1 cellular context compared by ENCODE assay signal in genomic region chr2:189783927-189784867, GRCh38.
TF ChIP-seq lines count a peak whose summit lies in the region.

ORMDL1 (minus strand) TSS chr2:189784339; CDS start chr2:189782595, 1,744 bp downstream.
PMS1 (plus strand) TSS chr2:189784450; CDS start chr2:189791810, 7,360 bp downstream.

TF ChIP-seq in HepG2, 621 proteins besides CTCF, POLR2A, EP300 and RAD21 (continued from another document and continues in another):
- TF ChIP-seq GPBP1L1 (CRISPR knock-in tag; IDR thresholded peaks at IDR 0.05) (no peak), SPEN (CRISPR knock-in tag; IDR thresholded peaks at IDR 0.05; ENCODE audit: low read depth) (peak; percentile 95), TBP (CRISPR knock-in tag; IDR thresholded peaks at IDR 0.05) (0 out of 2 replicates have a peak, but pooled peaks have one; percentile 29), ZNF703 (CRISPR knock-in tag; IDR thresholded peaks at IDR 0.05; ENCODE audit: borderline replicate concordance) (peak; percentile 53; the same call in 1 of the 2 replicates), ZNF282 (IDR thresholded peaks at IDR 0.05; ENCODE audit: partially characterized antibody) (no peak), ZKSCAN8 (CRISPR knock-in tag; IDR thresholded peaks at IDR 0.05; ENCODE audit: borderline replicate concordance) (no peak), ZNF12 (CRISPR knock-in tag; IDR thresholded peaks at IDR 0.05) (0 out of 2 replicates have a peak, but pooled peaks have one; percentile 18), HNF4G (IDR thresholded peaks at IDR 0.05; ENCODE audit: borderline replicate concordance, low read depth, low read length) (no peak), HNF4G (CRISPR knock-in tag; IDR thresholded peaks at IDR 0.05; ENCODE audit: borderline replicate concordance, low read depth) (peak; percentile 85), CBX2 (IDR thresholded peaks at IDR 0.05; ENCODE audit: low read depth, low read length) (no peak), CBX2 (CRISPR knock-in tag; IDR thresholded peaks at IDR 0.05; ENCODE audit: low read depth) (no peak), ATF6 (CRISPR knock-in tag; conservative IDR thresholded peaks at IDR 0.05) (no peak), ISX (CRISPR knock-in tag; conservative IDR thresholded peaks at IDR 0.05) (peak; percentile 79; the same call in 1 of the 2 replicates), JDP2 (CRISPR knock-in tag; IDR thresholded peaks at IDR 0.05; ENCODE audit: borderline replicate concordance) (peak; percentile 62; the same call in 1 of the 2 replicates), DNMT3B (CRISPR knock-in tag; conservative IDR thresholded peaks at IDR 0.05) (peak; percentile 63; the same call in 1 of the 2 replicates), ZNF775 (CRISPR knock-in tag; IDR thresholded peaks at IDR 0.05; ENCODE audit: borderline replicate concordance) (0 out of 2 replicates have a peak, but pooled peaks have one; percentile 22), CERS6 (CRISPR knock-in tag; IDR thresholded peaks at IDR 0.05) (no peak), ADNP (CRISPR knock-in tag; IDR thresholded peaks at IDR 0.05) (no peak), MTA3 (CRISPR knock-in tag; IDR thresholded peaks at IDR 0.05) (no peak), CHD2 (IDR thresholded peaks at IDR 0.05; ENCODE audit: low read depth, low read length) (peak; percentile 56), ZHX2 (IDR thresholded peaks at IDR 0.05; ENCODE audit: low read depth) (peak; percentile 80), ZHX2 (CRISPR knock-in tag; IDR thresholded peaks at IDR 0.05; ENCODE audit: borderline replicate concordance) (no peak; the same call in 1 of the 2 replicates), ZNF772 (CRISPR knock-in tag; IDR thresholded peaks at IDR 0.05) (peak; percentile 99), HNRNPL (IDR thresholded peaks at IDR 0.05; ENCODE audit: low read depth, low read length) (peak; percentile 80; the same call in 1 of the 2 replicates), ZSCAN20 (CRISPR knock-in tag; IDR thresholded peaks at IDR 0.05; ENCODE audit: borderline replicate concordance) (peak; percentile 66; the same call in 1 of the 2 replicates), ZNF317 (CRISPR knock-in tag; IDR thresholded peaks at IDR 0.05) (peak; percentile 92), ZSCAN5A (CRISPR knock-in tag; IDR thresholded peaks at IDR 0.05; ENCODE audit: borderline replicate concordance) (peak; percentile 92), KMT2B (CRISPR knock-in tag; IDR thresholded peaks at IDR 0.05) (peak; percentile 94), SNAPC4 (CRISPR knock-in tag; IDR thresholded peaks at IDR 0.05) (peak; percentile 94), RAD51 (IDR thresholded peaks at IDR 0.05; ENCODE audit: borderline replicate concordance) (no peak), ZNF143 (CRISPR knock-in tag; IDR thresholded peaks at IDR 0.05) (no peak; the same call in 1 of the 2 replicates), ZFAT (CRISPR knock-in tag; conservative IDR thresholded peaks at IDR 0.05) (peak; percentile 80), KMT2A (CRISPR knock-in tag; IDR thresholded peaks at IDR 0.05) (peak; percentile 94), NFKB2 (CRISPR knock-in tag; IDR thresholded peaks at IDR 0.05; ENCODE audit: borderline replicate concordance) (peak; percentile 99), NFE2L1 (CRISPR knock-in tag; IDR thresholded peaks at IDR 0.05; ENCODE audit: borderline replicate concordance) (peak; percentile 13; the same call in 1 of the 2 replicates), PHF21A (CRISPR knock-in tag; IDR thresholded peaks at IDR 0.05) (peak; percentile 94), ATRX (CRISPR knock-in tag; IDR thresholded peaks at IDR 0.05; ENCODE audit: borderline replicate concordance) (no peak), POLR2AphosphoS2 (IDR thresholded peaks at IDR 0.05; ENCODE audit: low read depth, low read length) (no peak), RFX5 (IDR thresholded peaks at IDR 0.05; ENCODE audit: low read depth, low read length) (peak; percentile 40; the same call in 1 of the 2 replicates), ZNF747 (CRISPR knock-in tag; IDR thresholded peaks at IDR 0.05; ENCODE audit: borderline replicate concordance) (peak; percentile 94), ZNF597 (CRISPR knock-in tag; IDR thresholded peaks at IDR 0.05) (no peak), ZNF580 (CRISPR knock-in tag; IDR thresholded peaks at IDR 0.05; ENCODE audit: borderline replicate concordance, low read depth) (peak; percentile 93; the same call in 1 of the 2 replicates), CAMTA2 (CRISPR knock-in tag; IDR thresholded peaks at IDR 0.05; ENCODE audit: borderline replicate concordance) (peak; percentile 99), ZNF446 (CRISPR knock-in tag; IDR thresholded peaks at IDR 0.05) (peak; percentile 12)
